Comparison of ENCODE assay signal across 8 cellular contexts in the genomic region with DNA sequence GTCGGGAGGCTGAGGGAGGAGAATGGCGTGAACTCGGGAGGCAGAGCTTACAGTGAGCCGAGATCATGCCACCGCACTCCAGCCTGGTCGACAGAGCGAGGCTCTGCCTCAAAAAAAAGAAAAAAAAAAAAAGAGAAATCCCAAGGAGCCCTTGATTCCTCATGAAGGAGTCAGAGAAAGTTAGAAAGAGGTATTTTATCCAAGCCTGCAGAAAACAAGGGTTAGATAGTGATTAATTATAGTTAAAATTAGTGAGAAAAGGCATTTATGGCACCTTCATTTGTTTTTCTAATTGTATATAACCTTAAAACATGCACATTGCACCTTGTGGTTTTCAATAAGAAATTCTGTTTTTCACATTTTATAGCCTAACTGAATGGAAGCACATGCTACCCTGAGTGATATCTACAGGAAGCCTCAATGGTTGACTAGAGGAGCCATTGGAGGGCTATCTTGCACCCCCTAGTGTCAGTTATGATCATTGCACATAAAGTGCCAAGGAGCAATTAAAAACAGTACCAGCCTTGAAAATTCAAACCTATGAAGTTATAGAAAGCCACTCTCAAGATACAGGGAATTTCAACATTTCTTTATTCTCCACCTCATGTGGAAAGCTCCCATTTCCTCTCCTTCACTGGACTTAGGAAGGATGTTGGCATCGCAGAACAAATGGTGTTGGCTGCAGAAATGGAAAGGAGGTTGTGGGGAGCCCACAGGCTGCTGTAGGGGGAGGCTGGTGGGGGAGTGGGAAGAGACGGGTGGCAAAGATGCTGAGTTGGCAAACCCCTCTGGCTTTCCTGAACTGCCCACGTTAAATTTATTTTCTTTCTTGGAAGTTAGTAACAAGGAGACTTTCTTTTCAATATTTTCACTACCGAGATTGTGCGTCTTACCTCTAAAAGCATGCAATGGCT. TPM values are rescaled to one million over a fixed set of nuclear protein-coding genes. Genes with fewer than 3 reads are reported as not detected.
DNase-seq lines count a peak whose midpoint lies in the region; ATAC-seq and TF ChIP-seq lines count a peak whose summit lies in the region.

No MANE protein-coding gene starts in this region.

- peaks cover 3% of the 10 kb centered on the region for H3K27me3 Mint-ChIP-seq in activated T-cell treated with anti-CD3 and anti-CD28 coated beads, Interleukin-2, amount 50 U/mL, for 4 hours (ENCODE audit: low read depth)

- CTCF ChIA-PET in AG04449 (lab: Yijun Ruan, JAX): interaction anchor here (0.7 to 2.1 kb wide), 16 partner anchors 10 to 290 kb away, joined by 3 to 11 read pairs (median 4); no protein-coding TSS in a partner anchor

- DNase-seq in AG04449 (ENCODE audit: low read depth, low spot score): no peak
- DNase-seq in GM12865 (ENCODE audit: low read depth): peak; percentile 79
- peak; percentile 2 for DNase-seq in NCI-H345 treated with DMSO at 0.1 percent for 48 hours (lab: John Stamatoyannopoulos, UW; ENCODE audit: unreplicated experiment)
- DNase-seq in activated T-cell treated with anti-CD3 and anti-CD28 coated beads, Interleukin-2, amount 50 U/mL, for 4 hours: peak; percentile 19
- DNase-seq in glomerular visceral epithelial cell (ENCODE audit: extremely low spot score): peak; percentile 51
- DNase-seq in pons (ENCODE audit: low spot score): peak; percentile 45
- no peak for DNase-seq in NCI-H187 (lab: John Stamatoyannopoulos, UW)

- peak; percentile 38 to 57 for ATAC-seq in activated T-cell treated with anti-CD3 and anti-CD28 coated beads, Interleukin-2, amount 50 U/mL, for 4 hours
- ATAC-seq in GM21423 (IDR thresholded peaks at IDR 0.05; ENCODE audit: unreplicated experiment): no peak

- H3K4me3 ChIP-seq in AG04449 (ENCODE audit: low read depth, low read length) (no peak overlapping the region), GM12865 (ENCODE audit: low read depth, low read length) (no peak overlapping the region)

- H3K4me1 Mint-ChIP-seq in activated T-cell treated with anti-CD3 and anti-CD28 coated beads, Interleukin-2, amount 50 U/mL, for 4 hours (ENCODE audit: low read depth): peaks cover 8% of the 10 kb centered on the region

- H3K36me3 Mint-ChIP-seq in activated T-cell treated with anti-CD3 and anti-CD28 coated beads, Interleukin-2, amount 50 U/mL, for 4 hours (ENCODE audit: insufficient read depth): no peaks in the 10 kb centered on the region

- POLR2A ChIA-PET in AG04449 (lab: Yijun Ruan, JAX): interaction anchor here (1.0 kb wide), 1 partner anchor 32 kb away, joined by 3 read pairs; no protein-coding TSS in a partner anchor

- H3K9me3 Mint-ChIP-seq in activated T-cell treated with anti-CD3 and anti-CD28 coated beads, Interleukin-2, amount 50 U/mL, for 4 hours: no peaks in the 10 kb centered on the region

- no peak overlapping the region for H3K4me3 Mint-ChIP-seq in activated T-cell treated with anti-CD3 and anti-CD28 coated beads, Interleukin-2, amount 50 U/mL, for 4 hours

- TF ChIP-seq CTCF in AG04449 (IDR thresholded peaks at IDR 0.05; ENCODE audit: insufficient read depth, low read length, missing control alignments) (peak; percentile 50), GM12865 (IDR thresholded peaks at IDR 0.05; ENCODE audit: insufficient read depth, low read depth, low read length, missing control alignments) (peak; percentile 75)

RNA-seq across cellular contexts. Expression of gene ITGA11, which starts 48.5 kb away (rescaled TPM):
- under 1 TPM in 2 of 3 donors, not detected in 1; 0.05 to 0.21 TPM for total RNA-seq in activated T-cell treated with anti-CD3 and anti-CD28 coated beads, Interleukin-2, amount 50 U/mL, for 4 hours

Comparison
In these comparisons a context has a peak if more than half of its experiments do, and no peak if none do; other contexts are left out.
1. DNase-seq: peak in GM12865 (single experiment), NCI-H345 treated with DMSO at 0.1 percent for 48 hours (single experiment), activated T-cell treated with anti-CD3 and anti-CD28 coated beads, Interleukin-2, amount 50 U/mL, for 4 hours (single experiment), glomerular visceral epithelial cell (single experiment) and pons (single experiment); none in AG04449 (single experiment) and NCI-H187 (0 of 2).